8 cellular contexts compared by ENCODE assay signal in genomic region chr16:22699356-22699755, GRCh38.
"Had no signal": no experiment of that assay in that cellular context is flagged by ENCODE, and none has a peak within 500 bp of the region (broad histone marks: within the 10 kb centered on the region; RNA-seq: fewer than 3 reads in every experiment).

No MANE protein-coding gene starts in this region.

- DNase-seq: GDM1, GF-D8 had no signal

- ATAC-seq: GM12878 had no signal

- H3K4me3 ChIP-seq: GM12878 had no signal

- FAIRE-seq: G401.6, GM12878, GM12891, GM12892, GM18507, GM19239 had no signal
